In genomic region chr22:22195265-22196017, GRCh38 we compare ENCODE assay signal across 8 cellular contexts. TPM values are rescaled to one million over a fixed set of nuclear protein-coding genes. Genes with fewer than 3 reads are reported as not detected.
DNase-seq lines count a peak whose midpoint lies in the region; ATAC-seq and TF ChIP-seq lines count a peak whose summit lies in the region.

No MANE protein-coding gene starts in this region.

- H3K36me3 ChIP-seq in lower lobe of right lung = no peaks in the 10 kb centered on the region

- intact Hi-C loops in lower lobe of right lung (cut with DNase I) = no loop called here

- DNase-seq in A172 (ENCODE audit: low spot score) (peak; percentile 50), NCI-H2171 (lab: John Stamatoyannopoulos, UW) (peak; percentile 93), cerebellar cortex (ENCODE audit: low spot score) (peak; percentile 70), lower lobe of right lung (peak; percentile 74)
- DNase-seq in activated CD4-positive, CD25-positive, alpha-beta regulatory T cell treated with anti-CD3 and anti-CD28 coated beads, Interleukin-2, amount 50 U/mL, for 16 hours (ENCODE audit: low read depth, low spot score) = peak; percentile 68
- DNase-seq in stimulated activated CD8-positive, alpha-beta memory T cell treated with anti-CD3 and anti-CD28 coated beads, Interleukin-4, amount 100 ng/mL, for 1 hour (ENCODE audit: low read depth in 2 of 2, low spot score in 1 of 2) = peak; percentile 62 to 76

- peak; percentile 51 for ATAC-seq in GM18505 (IDR thresholded peaks at IDR 0.05; ENCODE audit: unreplicated experiment)
- ATAC-seq in HG02981 (IDR thresholded peaks at IDR 0.05; ENCODE audit: unreplicated experiment) = peak; percentile 65
- ATAC-seq in lower lobe of right lung = peak; percentile 85 to 92

- peaks cover 24% of the 10 kb centered on the region for H3K27me3 ChIP-seq in lower lobe of right lung (ENCODE audit: low read depth)

- no peaks in the 10 kb centered on the region for H3K9me3 ChIP-seq in lower lobe of right lung

- no peaks in the 10 kb centered on the region for H3K4me1 ChIP-seq in lower lobe of right lung

- no peak overlapping the region for H3K27ac ChIP-seq in lower lobe of right lung

- TF ChIP-seq POLR2A in GM18505 (IDR thresholded peaks at IDR 0.05; ENCODE audit: borderline replicate concordance, extremely low read depth, insufficient read depth, insufficient read length) = peak; percentile 43

- TF ChIP-seq CTCF in lower lobe of right lung (IDR thresholded peaks at IDR 0.05) = peak; percentile 84

- H3K4me3 ChIP-seq in lower lobe of right lung = no peak overlapping the region

RNA-seq across cellular contexts. Expression of gene VPREB1, which starts 49.1 kb away (rescaled TPM):
- total RNA-seq in A172 (2014; rRNA removed; shearing (Covaris generic)) = not detected in 2 replicates
- not detected for total RNA-seq in lower lobe of right lung
